ENCODE assay signal across 21 cellular contexts in genomic region chr11:133171374-133171773, GRCh38.
A peak's percentile ranks its signal among the peaks of the same experiment; 100 is the strongest.
DNase-seq lines count a peak whose midpoint lies in the region; ATAC-seq, FAIRE-seq and TF ChIP-seq lines count a peak whose summit lies in the region.
"Had no signal": no experiment of that assay in that cellular context is flagged by ENCODE, and none has a peak within 500 bp of the region (broad histone marks: within the 10 kb centered on the region; RNA-seq: fewer than 3 reads in every experiment).

No MANE protein-coding gene starts in this region.

- H3K27me3 ChIP-seq in astrocyte (ENCODE audit: insufficient read depth, low read length) (no peaks in the 10 kb centered on the region), HepG2 (ENCODE audit: control insufficient read depth in 1 of 2, insufficient read depth in 2 of 2, low read length in 2 of 2) (no peaks in the 10 kb centered on the region), osteoblast (ENCODE audit: insufficient read depth, low read length) (no peaks in the 10 kb centered on the region)
- H3K27me3 ChIP-seq: BLaER1 had no signal

- H3K79me2 ChIP-seq in astrocyte (ENCODE audit: insufficient read depth, low read length) (no peaks in the 10 kb centered on the region), HepG2 (ENCODE audit: insufficient read depth, low read length) (no peaks in the 10 kb centered on the region), osteoblast (ENCODE audit: insufficient read depth, low read length) (no peaks in the 10 kb centered on the region)

- H3K4me3 Mint-ChIP-seq in astrocyte (ENCODE audit: unreplicated experiment) (no peak overlapping the region), progenitor cell of endocrine pancreas (ENCODE audit: low read depth) (no peak overlapping the region)
- H3K4me3 Mint-ChIP-seq: B cell; CD4-positive, CD25-positive, alpha-beta regulatory T cell; CD8-positive, alpha-beta T cell had no signal

- no TSS peak for BruUV-seq in HepG2 (replicated peaks; lab: Mats Ljungman, UMichigan)

- peaks cover 9% of the 10 kb centered on the region for H3K27me3 Mint-ChIP-seq in astrocyte (ENCODE audit: low read depth, unreplicated experiment)
- peaks cover 5% of the 10 kb centered on the region for H3K27me3 Mint-ChIP-seq in progenitor cell of endocrine pancreas
- H3K27me3 Mint-ChIP-seq: B cell had no signal

- TF ChIP-seq CTCF in astrocyte (IDR thresholded peaks at IDR 0.05; ENCODE audit: insufficient read depth, low read depth, low read length) (no peak), HepG2 (CRISPR knock-in tag; IDR thresholded peaks at IDR 0.05) (no peak), progenitor cell of endocrine pancreas (IDR thresholded peaks at IDR 0.05; ENCODE audit: unreplicated experiment) (no peak), osteoblast (IDR thresholded peaks at IDR 0.05; ENCODE audit: extremely low read depth, low read depth, low read length) (no peak)

- no peak overlapping the region for H3K4me2 ChIP-seq in astrocyte (ENCODE audit: low read length)
- H3K4me2 ChIP-seq in HepG2 (ENCODE audit: low read depth, low read length): no peak overlapping the region
- H3K4me2 ChIP-seq in osteoblast (ENCODE audit: insufficient read depth, low read length): no peak overlapping the region
- H3K4me2 ChIP-seq: BLaER1 had no signal

- in situ Hi-C loops in HepG2 (cut with HindIII; ENCODE audit: extremely low pct_ligation_motif_present, low pct_unique_long_range_greater_than_20kb): no loop called here

- WGBS in HepG2 (ENCODE audit: low lambda C conversion rate): 0% methylated on average over 4 of the region's 4 CpGs

- H4K20me1 ChIP-seq in astrocyte (ENCODE audit: insufficient read depth, low read length): no peaks in the 10 kb centered on the region
- no peaks in the 10 kb centered on the region for H4K20me1 ChIP-seq in HepG2 (ENCODE audit: insufficient read depth, low read length)
- H4K20me1 ChIP-seq in osteoblast (ENCODE audit: insufficient read depth, low read length): no peaks in the 10 kb centered on the region
- H4K20me1 ChIP-seq: BLaER1 had no signal

- intact Hi-C loops in HepG2 (cut with micrococcal nuclease; ENCODE audit: unreplicated experiment): no loop called here

- H3K36me3 Mint-ChIP-seq in astrocyte (ENCODE audit: low read depth, unreplicated experiment) (peaks cover 2% of the 10 kb centered on the region), progenitor cell of endocrine pancreas (ENCODE audit: insufficient read depth) (no peaks in the 10 kb centered on the region)
- H3K36me3 Mint-ChIP-seq: CD4-positive, CD25-positive, alpha-beta regulatory T cell; CD8-positive, alpha-beta T cell had no signal

- CTCF ChIA-PET in HepG2 (lab: Yijun Ruan, JAX; ENCODE audit: low intra/inter-chr PET ratio, low total read pairs): no interaction called here

- H3K9me3 ChIP-seq in astrocyte (ENCODE audit: insufficient read depth, low read depth, low read length): no peaks in the 10 kb centered on the region
- no peaks in the 10 kb centered on the region for H3K9me3 ChIP-seq in HepG2 (ENCODE audit: low read length)
- H3K9me3 ChIP-seq in osteoblast (ENCODE audit: low read depth, low read length): peaks cover 2% of the 10 kb centered on the region
- H3K9me3 ChIP-seq: BLaER1, Caco-2 had no signal

- H3K27ac ChIP-seq in astrocyte (ENCODE audit: low read depth, low read length) (no peak overlapping the region), HepG2 (ENCODE audit: extremely low read length, insufficient read depth, low read length) (no peak overlapping the region), osteoblast (ENCODE audit: low read depth, low read length) (no peak overlapping the region)
- H3K27ac ChIP-seq: 22Rv1, BLaER1, C4-2B had no signal

- no peak overlapping the region for H2AFZ ChIP-seq in astrocyte (ENCODE audit: low read depth, low read length)
- H2AFZ ChIP-seq in HepG2 (ENCODE audit: low read length): no peak overlapping the region
- H2AFZ ChIP-seq in osteoblast (ENCODE audit: low read length): no peak overlapping the region

- H3K9me3 Mint-ChIP-seq in astrocyte (ENCODE audit: unreplicated experiment) (no peaks in the 10 kb centered on the region), progenitor cell of endocrine pancreas (ENCODE audit: low read depth) (no peaks in the 10 kb centered on the region)
- H3K9me3 Mint-ChIP-seq: CD8-positive, alpha-beta T cell had no signal

- POLR2A ChIA-PET in HepG2 (lab: Yijun Ruan, JAX): no interaction called here

- no peak for TF ChIP-seq RAD21 in HepG2 (CRISPR knock-in tag; IDR thresholded peaks at IDR 0.05)

- H3K4me1 ChIP-seq in astrocyte (ENCODE audit: insufficient read depth, low read length) (no peaks in the 10 kb centered on the region), HepG2 (ENCODE audit: insufficient read depth, low read length) (no peaks in the 10 kb centered on the region), osteoblast (ENCODE audit: insufficient read depth, low read length) (no peaks in the 10 kb centered on the region)
- H3K4me1 ChIP-seq: BLaER1, Caco-2 had no signal

- peaks cover 13% of the 10 kb centered on the region for H3K4me1 Mint-ChIP-seq in astrocyte (ENCODE audit: low read depth, unreplicated experiment)
- H3K4me1 Mint-ChIP-seq in progenitor cell of endocrine pancreas (ENCODE audit: low read depth): peaks cover 7% of the 10 kb centered on the region
- H3K4me1 Mint-ChIP-seq: B cell; CD4-positive, CD25-positive, alpha-beta regulatory T cell had no signal

- H3K36me3 ChIP-seq in astrocyte (ENCODE audit: insufficient read depth, low read length): no peaks in the 10 kb centered on the region
- H3K36me3 ChIP-seq in HepG2 (replicated peaks in 1 of 2; ENCODE audit: control insufficient read depth in 1 of 2, insufficient read depth in 2 of 2, low read length in 2 of 2): no peaks in the 10 kb centered on the region
- H3K36me3 ChIP-seq in osteoblast (ENCODE audit: insufficient read depth, low read length): no peaks in the 10 kb centered on the region
- H3K36me3 ChIP-seq: BLaER1 had no signal

- TF ChIP-seq EP300 in HepG2 (IDR thresholded peaks at IDR 0.05; ENCODE audit: low read depth in 2 of 2, low read length in 2 of 2): no peak
- no peak for TF ChIP-seq EP300 in HepG2 (CRISPR knock-in tag; IDR thresholded peaks at IDR 0.05; ENCODE audit: borderline replicate concordance)

- H3K27ac Mint-ChIP-seq in astrocyte (ENCODE audit: unreplicated experiment): peak overlapping the region; percentile 49
- H3K27ac Mint-ChIP-seq in progenitor cell of endocrine pancreas: peak overlapping the region; percentile 3
- H3K27ac Mint-ChIP-seq: B cell; CD4-positive, CD25-positive, alpha-beta regulatory T cell; CD8-positive, alpha-beta T cell had no signal

- DNase-seq in NCI-H146 (lab: John Stamatoyannopoulos, UW) (peak; percentile 5), NCI-H146 treated with DMSO at 0.1 percent for 48 hours (lab: John Stamatoyannopoulos, UW; ENCODE audit: unreplicated experiment) (no peak), astrocyte (ENCODE audit: low read depth) (no peak), HepG2 (ENCODE audit: low spot score) (no peak), progenitor cell of endocrine pancreas (ENCODE audit: low spot score, unreplicated experiment) (no peak), osteoblast (ENCODE audit: insufficient read length, low spot score, missing footprints) (no peak), globus pallidus (ENCODE audit: low spot score) (no peak)
- DNase-seq: Caco-2; CD4-positive, CD25-positive, alpha-beta regulatory T cell; CD8-positive, alpha-beta T cell; DMS153; DND-41; GOT3; H7; HCEC 1CT had no signal

- TF ChIP-seq POLR2A in HepG2 (IDR thresholded peaks at IDR 0.05; ENCODE audit: insufficient read depth in 1 of 2, low read depth in 2 of 2, low read length in 2 of 2): no peak

- H3K9ac ChIP-seq in astrocyte (ENCODE audit: low read length) (no peak overlapping the region), HepG2 (ENCODE audit: insufficient read depth, low read depth, low read length) (no peak overlapping the region)
- H3K9ac ChIP-seq: BLaER1 had no signal

- ATAC-seq in HepG2: peak; percentile 66; the same call in 2 of the 3 replicates
- ATAC-seq: CD8-positive, alpha-beta T cell had no signal

- H3K4me3 ChIP-seq in astrocyte (ENCODE audit: insufficient read depth, low read depth, low read length) (no peak overlapping the region), HepG2 (replicated peaks in 1 of 3; ENCODE audit: insufficient read depth in 1 of 3, low read depth in 2 of 3, low read length in 3 of 3) (no peak overlapping the region), osteoblast (ENCODE audit: insufficient read depth, low read length) (no peak overlapping the region)
- H3K4me3 ChIP-seq: BLaER1 had no signal

- no peak for FAIRE-seq in astrocyte (lab: Jason Lieb, UNC)
- FAIRE-seq in HepG2 (lab: Jason Lieb, UNC): no peak
- FAIRE-seq: A204.1, G401.6 had no signal

TF ChIP-seq in HepG2, 621 proteins besides CTCF, POLR2A, EP300 and RAD21:
- TF ChIP-seq ONECUT2 (CRISPR knock-in tag; IDR thresholded peaks at IDR 0.05) (peak; percentile 41; the same call in 1 of the 2 replicates), RFX1 (IDR thresholded peaks at IDR 0.05) (no peak), SRF (IDR thresholded peaks at IDR 0.05; ENCODE audit: low read depth, low read length) (no peak), SP4 (CRISPR knock-in tag; IDR thresholded peaks at IDR 0.05) (no peak), GABPA (IDR thresholded peaks at IDR 0.05; ENCODE audit: low read depth, low read length) (no peak), GABPA (CRISPR knock-in tag; IDR thresholded peaks at IDR 0.05; ENCODE audit: low read depth) (0 out of 2 replicates have a peak, but pooled peaks have one; percentile 22)
TF ChIP-seq in HepG2: peak in this region for 2.
